In genomic region chr13:32265726-32266125, GRCh38 we compare ENCODE assay signal across 1 cellular context.
TF ChIP-seq lines count a peak whose summit lies in the region.

No MANE protein-coding gene starts in this region.

TF ChIP-seq in HepG2, 621 proteins besides CTCF, POLR2A, EP300 and RAD21:
- TF ChIP-seq RCOR2 (CRISPR knock-in tag; IDR thresholded peaks at IDR 0.05) (0 out of 2 replicates have a peak, but pooled peaks have one; percentile 8), ZNF441 (CRISPR knock-in tag; IDR thresholded peaks at IDR 0.05; ENCODE audit: borderline replicate concordance) (no peak), RBFOX2 (IDR thresholded peaks at IDR 0.05; ENCODE audit: low read depth, low read length) (0 out of 2 replicates have a peak, but pooled peaks have one; percentile 21), ZNF572 (CRISPR knock-in tag; IDR thresholded peaks at IDR 0.05) (no peak)
